8 cellular contexts compared by ENCODE assay signal in the genomic region with DNA sequence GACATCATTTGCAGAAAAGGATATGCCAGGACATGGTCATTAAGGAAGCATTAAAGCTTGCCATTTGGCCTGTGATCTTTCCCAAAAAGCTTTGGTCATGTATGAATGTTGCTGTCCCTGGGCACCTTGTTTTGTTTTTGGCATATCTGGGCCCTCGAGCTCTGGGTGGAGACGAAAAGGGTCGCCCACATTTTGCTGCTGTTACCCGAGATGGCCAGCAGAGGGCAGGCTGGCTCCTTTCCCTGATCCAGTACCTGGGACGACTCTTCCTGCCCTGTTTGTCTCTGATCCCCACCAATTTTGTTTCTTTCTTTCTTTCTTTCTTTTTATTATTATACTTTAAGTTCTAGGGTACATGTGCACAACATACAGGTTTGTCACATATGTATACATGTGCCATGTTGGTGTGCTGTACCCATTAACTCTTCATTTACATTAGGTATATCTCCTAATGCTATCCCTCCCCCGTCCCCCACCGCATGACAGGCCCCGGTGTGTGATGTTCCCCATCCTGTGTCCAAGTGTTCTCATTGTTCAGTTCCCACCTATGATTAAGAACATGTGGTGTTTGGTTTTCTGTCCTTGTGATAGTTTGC. TPM values are rescaled to one million over a fixed set of nuclear protein-coding genes. Genes with fewer than 3 reads are reported as not detected.
DNase-seq lines count a peak whose midpoint lies in the region; ATAC-seq and TF ChIP-seq lines count a peak whose summit lies in the region.
"Not testable (repeated sequence)": the region's sequence is repeated elsewhere in the genome, so short reads cannot be mapped to it uniquely, and the experiment has no call there.

No MANE protein-coding gene starts in this region.

- not testable (repeated sequence) for H3K36me3 ChIP-seq in WERI-Rb-1

- not testable (repeated sequence) for H3K9me3 ChIP-seq in WERI-Rb-1 (ENCODE audit: severe bottlenecking)

- peak; percentile 63 for DNase-seq in A172 (ENCODE audit: low spot score)
- peak; percentile 61 for DNase-seq in GM13976 (ENCODE audit: low spot score)
- peak; percentile 20 for DNase-seq in NCI-H226
- DNase-seq in WERI-Rb-1, result peak; percentile 60
- peak; percentile 57 for DNase-seq in hepatic stellate cell (ENCODE audit: low spot score)
- peak; percentile 57 for DNase-seq in progenitor cell of endocrine pancreas (ENCODE audit: low spot score, unreplicated experiment)

- TF ChIP-seq CTCF in GM13976 (IDR thresholded peaks at IDR 0.05; ENCODE audit: borderline replicate concordance, control extremely low read depth, extremely low read depth, insufficient read depth, missing control alignments) (peak; percentile 82), WERI-Rb-1 (IDR thresholded peaks at IDR 0.05; ENCODE audit: low read depth, low read length) (peak; percentile 92), brain (conservative IDR thresholded peaks at IDR 0.05) (peak; percentile 67 to 78), progenitor cell of endocrine pancreas (IDR thresholded peaks at IDR 0.05; ENCODE audit: unreplicated experiment) (peak; percentile 91)

- H3K4me3 Mint-ChIP-seq in brain; progenitor cell of endocrine pancreas (ENCODE audit: low read depth): not testable (repeated sequence)

- H3K4me3 ChIP-seq in WERI-Rb-1 (ENCODE audit: low read depth, low read length), result not testable (repeated sequence)

- not testable (repeated sequence) for H3K4me1 Mint-ChIP-seq in brain; progenitor cell of endocrine pancreas (ENCODE audit: low read depth)

- not testable (repeated sequence) for H3K27me3 ChIP-seq in WERI-Rb-1 (ENCODE audit: insufficient read depth, low read depth, severe bottlenecking)

- not testable (repeated sequence) for H3K9me3 Mint-ChIP-seq in brain; progenitor cell of endocrine pancreas (ENCODE audit: low read depth)

- ATAC-seq in HG03378 (IDR thresholded peaks at IDR 0.05; ENCODE audit: unreplicated experiment), result peak; percentile 63

- in situ Hi-C loops in GM13976 (cut with MboI; ENCODE audit: low sequenced_read_pairs, unreplicated experiment), result not testable (repeated sequence)

- not testable (repeated sequence) for H3K27ac Mint-ChIP-seq in brain, progenitor cell of endocrine pancreas

- H3K36me3 Mint-ChIP-seq in brain; progenitor cell of endocrine pancreas (ENCODE audit: insufficient read depth): not testable (repeated sequence)

- H3K27me3 Mint-ChIP-seq in brain, result not testable (repeated sequence)
- peaks cover 10% of the 10 kb centered on the region for H3K27me3 Mint-ChIP-seq in progenitor cell of endocrine pancreas

- not testable (repeated sequence) for H3K27ac ChIP-seq in WERI-Rb-1

RNA-seq across cellular contexts. Expression of a gene that starts 22.2 kb away (rescaled TPM):
- total RNA-seq in A172 (2014; rRNA removed; shearing (Covaris generic)), result 0.26 and 1.6 TPM in 2 replicates
- 12.0 TPM for polyA plus RNA-seq in brain (ENCODE audit: insufficient read depth, low read depth, low replicate concordance)
- total RNA-seq in progenitor cell of endocrine pancreas, result 3.0 and 3.4 TPM in 2 replicates

RNA-seq across cellular contexts. Expression of a gene that starts 43.1 kb away (rescaled TPM):
- total RNA-seq in A172 (2014; rRNA removed; shearing (Covaris generic)), result 139 and 146 TPM in 2 replicates
- 79.2 TPM for polyA plus RNA-seq in brain (ENCODE audit: insufficient read depth, low read depth, low replicate concordance)
- 71.5 and 78.8 TPM in 2 replicates for total RNA-seq in progenitor cell of endocrine pancreas
